ENCODE assay signal across 1 cellular context in the genomic region with DNA sequence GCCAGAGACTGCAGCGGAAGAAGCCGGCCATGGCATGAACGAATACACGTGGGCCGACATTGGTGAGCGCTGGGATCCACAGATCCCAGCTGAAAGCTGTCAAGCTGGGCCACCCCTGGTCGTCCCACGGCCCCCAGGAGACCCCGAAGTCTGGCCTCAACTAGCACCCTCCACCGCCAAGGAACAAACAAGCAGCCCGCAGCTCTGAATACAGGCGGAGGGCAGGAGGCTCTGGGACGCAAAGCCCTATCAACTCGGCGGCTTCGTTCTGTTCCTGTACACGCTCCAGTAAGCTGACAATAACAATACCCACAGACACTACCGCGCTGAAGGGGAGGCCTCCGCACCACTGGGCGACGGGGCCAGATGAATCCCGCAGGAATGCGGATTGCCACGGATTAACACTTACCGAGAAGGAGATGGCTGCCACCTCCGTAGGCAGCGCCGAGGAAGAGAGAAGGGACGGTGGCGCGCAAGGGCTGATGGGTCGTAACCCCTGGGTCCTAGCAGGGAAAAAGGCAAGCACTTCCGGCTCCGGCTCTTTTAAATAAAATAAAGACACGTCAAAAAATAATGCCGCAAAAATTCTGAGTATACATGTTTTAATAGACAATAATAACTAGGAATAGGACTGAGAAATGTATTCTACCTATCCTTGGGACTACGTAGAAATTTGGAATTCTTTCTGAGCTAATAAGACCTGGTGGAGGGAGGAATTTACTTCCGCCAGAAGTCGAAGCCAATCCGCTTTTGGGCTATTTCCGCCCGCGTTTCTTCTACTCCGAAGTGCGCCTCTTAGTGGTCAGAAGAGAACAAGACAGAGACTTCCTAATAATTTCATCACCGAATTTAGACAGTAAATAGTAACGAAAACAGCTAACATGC.
TF ChIP-seq lines count a peak whose summit lies in the region.

A gene (minus strand): TSS at position 481 of the 885 bp plus-strand sequence. CDS start 1,328 bp downstream, outside the sequence.

TF ChIP-seq in HEK293, 187 proteins besides CTCF, POLR2A, EP300 and RAD21 (continued from another document and continues in another):
- TF ChIP-seq, protein P1, sequence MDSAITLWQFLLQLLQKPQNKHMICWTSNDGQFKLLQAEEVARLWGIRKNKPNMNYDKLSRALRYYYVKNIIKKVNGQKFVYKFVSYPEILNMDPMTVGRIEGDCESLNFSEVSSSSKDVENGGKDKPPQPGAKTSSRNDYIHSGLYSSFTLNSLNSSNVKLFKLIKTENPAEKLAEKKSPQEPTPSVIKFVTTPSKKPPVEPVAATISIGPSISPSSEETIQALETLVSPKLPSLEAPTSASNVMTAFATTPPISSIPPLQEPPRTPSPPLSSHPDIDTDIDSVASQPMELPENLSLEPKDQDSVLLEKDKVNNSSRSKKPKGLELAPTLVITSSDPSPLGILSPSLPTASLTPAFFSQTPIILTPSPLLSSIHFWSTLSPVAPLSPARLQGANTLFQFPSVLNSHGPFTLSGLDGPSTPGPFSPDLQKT (IDR thresholded peaks at IDR 0.05; ENCODE audit: borderline replicate concordance, low read depth, low read length): peak; percentile 98
- TF ChIP-seq ZNF311 (tag by site-specific recombination; IDR thresholded peaks at IDR 0.05; ENCODE audit: borderline replicate concordance) (no peak), ZBTB20 (tag by site-specific recombination; IDR thresholded peaks at IDR 0.05) (peak; percentile 33; the same call in 1 of the 2 replicates), ZNF423 (tag by site-specific recombination; IDR thresholded peaks at IDR 0.05) (no peak; the same call in 1 of the 2 replicates), ZNF214 (tag by site-specific recombination; IDR thresholded peaks at IDR 0.05; ENCODE audit: borderline replicate concordance) (no peak), MEIS1 (CRISPR knock-in tag; IDR thresholded peaks at IDR 0.05; ENCODE audit: borderline replicate concordance) (no peak), YY1 (tag by site-specific recombination; IDR thresholded peaks at IDR 0.05) (peak; percentile 86), BCL11B (tag by site-specific recombination; IDR thresholded peaks at IDR 0.05; ENCODE audit: low read depth) (no peak), ZNF16 (tag by site-specific recombination; IDR thresholded peaks at IDR 0.05; ENCODE audit: low read depth) (no peak), ZNF843 (tag by site-specific recombination; IDR thresholded peaks at IDR 0.05) (0 out of 2 replicates have a peak, but pooled peaks have one; percentile 34), ZNF837 (tag by site-specific recombination; IDR thresholded peaks at IDR 0.05) (no peak), SP7 (tag by site-specific recombination; IDR thresholded peaks at IDR 0.05) (peak; percentile 46), ZNF777 (tag by site-specific recombination; IDR thresholded peaks at IDR 0.05; ENCODE audit: borderline replicate concordance) (no peak), ZNF514 (tag by site-specific recombination; IDR thresholded peaks at IDR 0.05) (no peak), GLIS1 (tag by site-specific recombination; IDR thresholded peaks at IDR 0.05) (0 out of 2 replicates have a peak, but pooled peaks have one; percentile 5), ZNF785 (tag by site-specific recombination; IDR thresholded peaks at IDR 0.05) (no peak), REPIN1 (tag by site-specific recombination; IDR thresholded peaks at IDR 0.05; ENCODE audit: low read depth) (0 out of 2 replicates have a peak, but pooled peaks have one; percentile 43), ZNF184 (tag by site-specific recombination; IDR thresholded peaks at IDR 0.05) (no peak), ZNF138 (tag by site-specific recombination; IDR thresholded peaks at IDR 0.05; ENCODE audit: borderline replicate concordance) (no peak), ZNF707 (tag by site-specific recombination; IDR thresholded peaks at IDR 0.05) (no peak), ZNF654 (tag by site-specific recombination; IDR thresholded peaks at IDR 0.05; ENCODE audit: low read depth) (peak; percentile 57), FEZF1 (tag by site-specific recombination; IDR thresholded peaks at IDR 0.05) (0 out of 2 replicates have a peak, but pooled peaks have one; percentile 15), WT1 (tag by site-specific recombination; IDR thresholded peaks at IDR 0.05) (no peak)
- TF ChIP-seq, protein P2, sequence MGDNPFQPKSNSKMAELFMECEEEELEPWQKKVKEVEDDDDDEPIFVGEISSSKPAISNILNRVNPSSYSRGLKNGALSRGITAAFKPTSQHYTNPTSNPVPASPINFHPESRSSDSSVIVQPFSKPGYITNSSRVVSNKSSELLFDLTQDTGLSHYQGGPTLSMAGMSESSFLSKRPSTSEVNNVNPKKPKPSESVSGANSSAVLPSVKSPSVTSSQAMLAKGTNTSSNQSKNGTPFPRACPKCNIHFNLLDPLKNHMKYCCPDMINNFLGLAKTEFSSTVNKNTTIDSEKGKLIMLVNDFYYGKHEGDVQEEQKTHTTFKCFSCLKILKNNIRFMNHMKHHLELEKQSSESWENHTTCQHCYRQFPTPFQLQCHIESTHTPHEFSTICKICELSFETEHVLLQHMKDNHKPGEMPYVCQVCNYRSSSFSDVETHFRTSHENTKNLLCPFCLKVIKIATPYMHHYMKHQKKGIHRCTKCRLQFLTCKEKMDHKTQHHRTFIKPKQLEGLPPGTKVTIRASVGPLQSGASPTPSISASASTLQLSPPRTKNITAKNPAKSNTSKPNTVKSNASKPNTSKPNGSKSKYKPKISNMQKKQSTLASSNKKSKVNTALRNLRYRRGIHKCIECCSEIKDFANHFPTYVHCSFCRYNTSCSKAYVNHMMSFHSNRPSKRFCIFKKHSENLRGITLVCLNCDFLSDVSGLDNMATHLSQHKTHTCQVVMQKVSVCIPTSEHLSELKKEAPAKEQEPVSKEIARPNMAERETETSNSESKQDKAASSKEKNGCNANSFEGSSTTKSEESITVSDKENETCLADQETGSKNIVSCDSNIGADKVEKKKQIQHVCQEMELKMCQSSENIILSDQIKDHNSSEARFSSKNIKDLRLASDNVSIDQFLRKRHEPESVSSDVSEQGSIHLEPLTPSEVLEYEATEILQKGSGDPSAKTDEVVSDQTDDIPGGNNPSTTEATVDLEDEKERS (tag by site-specific recombination; IDR thresholded peaks at IDR 0.05): no peak
- TF ChIP-seq, protein P3, sequence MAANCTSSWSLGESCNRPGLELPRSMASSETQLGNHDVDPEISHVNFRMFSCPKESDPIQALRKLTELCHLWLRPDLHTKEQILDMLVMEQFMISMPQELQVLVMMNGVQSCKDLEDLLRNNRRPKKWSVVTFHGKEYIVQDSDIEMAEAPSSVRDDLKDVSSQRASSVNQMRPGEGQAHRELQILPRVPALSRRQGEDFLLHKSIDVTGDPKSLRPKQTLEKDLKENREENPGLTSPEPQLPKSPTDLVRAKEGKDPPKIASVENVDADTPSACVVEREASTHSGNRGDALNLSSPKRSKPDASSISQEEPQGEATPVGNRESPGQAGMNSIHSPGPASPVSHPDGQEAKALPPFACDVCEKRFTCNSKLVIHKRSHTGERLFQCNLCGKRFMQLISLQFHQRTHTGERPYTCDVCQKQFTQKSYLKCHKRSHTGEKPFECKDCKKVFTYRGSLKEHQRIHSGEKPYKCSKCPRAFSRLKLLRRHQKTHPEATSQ (tag by site-specific recombination; IDR thresholded peaks at IDR 0.05): 0 out of 2 replicates have a peak, but pooled peaks have one; percentile 32
- TF ChIP-seq, protein P4, sequence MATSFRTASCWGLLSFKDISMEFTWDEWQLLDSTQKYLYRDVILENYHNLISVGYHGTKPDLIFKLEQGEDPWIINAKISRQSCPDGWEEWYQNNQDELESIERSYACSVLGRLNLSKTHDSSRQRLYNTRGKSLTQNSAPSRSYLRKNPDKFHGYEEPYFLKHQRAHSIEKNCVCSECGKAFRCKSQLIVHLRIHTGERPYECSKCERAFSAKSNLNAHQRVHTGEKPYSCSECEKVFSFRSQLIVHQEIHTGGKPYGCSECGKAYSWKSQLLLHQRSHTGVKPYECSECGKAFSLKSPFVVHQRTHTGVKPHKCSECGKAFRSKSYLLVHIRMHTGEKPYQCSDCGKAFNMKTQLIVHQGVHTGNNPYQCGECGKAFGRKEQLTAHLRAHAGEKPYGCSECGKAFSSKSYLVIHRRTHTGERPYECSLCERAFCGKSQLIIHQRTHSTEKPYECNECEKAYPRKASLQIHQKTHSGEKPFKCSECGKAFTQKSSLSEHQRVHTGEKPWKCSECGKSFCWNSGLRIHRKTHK (tag by site-specific recombination; IDR thresholded peaks at IDR 0.05): no peak
- TF ChIP-seq, protein P5, sequence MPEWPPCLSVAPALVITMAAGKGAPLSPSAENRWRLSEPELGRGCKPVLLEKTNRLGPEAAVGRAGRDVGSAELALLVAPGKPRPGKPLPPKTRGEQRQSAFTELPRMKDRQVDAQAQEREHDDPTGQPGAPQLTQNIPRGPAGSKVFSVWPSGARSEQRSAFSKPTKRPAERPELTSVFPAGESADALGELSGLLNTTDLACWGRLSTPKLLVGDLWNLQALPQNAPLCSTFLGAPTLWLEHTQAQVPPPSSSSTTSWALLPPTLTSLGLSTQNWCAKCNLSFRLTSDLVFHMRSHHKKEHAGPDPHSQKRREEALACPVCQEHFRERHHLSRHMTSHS (tag by site-specific recombination; IDR thresholded peaks at IDR 0.05): no peak
- TF ChIP-seq, protein P6, sequence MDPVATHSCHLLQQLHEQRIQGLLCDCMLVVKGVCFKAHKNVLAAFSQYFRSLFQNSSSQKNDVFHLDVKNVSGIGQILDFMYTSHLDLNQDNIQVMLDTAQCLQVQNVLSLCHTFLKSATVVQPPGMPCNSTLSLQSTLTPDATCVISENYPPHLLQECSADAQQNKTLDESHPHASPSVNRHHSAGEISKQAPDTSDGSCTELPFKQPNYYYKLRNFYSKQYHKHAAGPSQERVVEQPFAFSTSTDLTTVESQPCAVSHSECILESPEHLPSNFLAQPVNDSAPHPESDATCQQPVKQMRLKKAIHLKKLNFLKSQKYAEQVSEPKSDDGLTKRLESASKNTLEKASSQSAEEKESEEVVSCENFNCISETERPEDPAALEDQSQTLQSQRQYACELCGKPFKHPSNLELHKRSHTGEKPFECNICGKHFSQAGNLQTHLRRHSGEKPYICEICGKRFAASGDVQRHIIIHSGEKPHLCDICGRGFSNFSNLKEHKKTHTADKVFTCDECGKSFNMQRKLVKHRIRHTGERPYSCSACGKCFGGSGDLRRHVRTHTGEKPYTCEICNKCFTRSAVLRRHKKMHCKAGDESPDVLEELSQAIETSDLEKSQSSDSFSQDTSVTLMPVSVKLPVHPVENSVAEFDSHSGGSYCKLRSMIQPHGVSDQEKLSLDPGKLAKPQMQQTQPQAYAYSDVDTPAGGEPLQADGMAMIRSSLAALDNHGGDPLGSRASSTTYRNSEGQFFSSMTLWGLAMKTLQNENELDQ (tag by site-specific recombination; IDR thresholded peaks at IDR 0.05; ENCODE audit: low read depth): no peak
- TF ChIP-seq, protein P7, sequence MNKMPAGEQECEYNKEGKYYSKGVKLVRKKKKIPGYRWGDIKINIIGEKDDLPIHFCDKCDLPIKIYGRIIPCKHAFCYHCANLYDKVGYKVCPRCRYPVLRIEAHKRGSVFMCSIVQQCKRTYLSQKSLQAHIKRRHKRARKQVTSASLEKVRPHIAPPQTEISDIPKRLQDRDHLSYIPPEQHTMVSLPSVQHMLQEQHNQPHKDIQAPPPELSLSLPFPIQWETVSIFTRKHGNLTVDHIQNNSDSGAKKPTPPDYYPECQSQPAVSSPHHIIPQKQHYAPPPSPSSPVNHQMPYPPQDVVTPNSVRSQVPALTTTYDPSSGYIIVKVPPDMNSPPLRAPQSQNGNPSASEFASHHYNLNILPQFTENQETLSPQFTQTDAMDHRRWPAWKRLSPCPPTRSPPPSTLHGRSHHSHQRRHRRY (tag by site-specific recombination; IDR thresholded peaks at IDR 0.05): no peak
- TF ChIP-seq, protein P8, sequence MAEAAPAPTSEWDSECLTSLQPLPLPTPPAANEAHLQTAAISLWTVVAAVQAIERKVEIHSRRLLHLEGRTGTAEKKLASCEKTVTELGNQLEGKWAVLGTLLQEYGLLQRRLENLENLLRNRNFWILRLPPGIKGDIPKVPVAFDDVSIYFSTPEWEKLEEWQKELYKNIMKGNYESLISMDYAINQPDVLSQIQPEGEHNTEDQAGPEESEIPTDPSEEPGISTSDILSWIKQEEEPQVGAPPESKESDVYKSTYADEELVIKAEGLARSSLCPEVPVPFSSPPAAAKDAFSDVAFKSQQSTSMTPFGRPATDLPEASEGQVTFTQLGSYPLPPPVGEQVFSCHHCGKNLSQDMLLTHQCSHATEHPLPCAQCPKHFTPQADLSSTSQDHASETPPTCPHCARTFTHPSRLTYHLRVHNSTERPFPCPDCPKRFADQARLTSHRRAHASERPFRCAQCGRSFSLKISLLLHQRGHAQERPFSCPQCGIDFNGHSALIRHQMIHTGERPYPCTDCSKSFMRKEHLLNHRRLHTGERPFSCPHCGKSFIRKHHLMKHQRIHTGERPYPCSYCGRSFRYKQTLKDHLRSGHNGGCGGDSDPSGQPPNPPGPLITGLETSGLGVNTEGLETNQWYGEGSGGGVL (tag by site-specific recombination; IDR thresholded peaks at IDR 0.05): no peak
- TF ChIP-seq, protein P9, sequence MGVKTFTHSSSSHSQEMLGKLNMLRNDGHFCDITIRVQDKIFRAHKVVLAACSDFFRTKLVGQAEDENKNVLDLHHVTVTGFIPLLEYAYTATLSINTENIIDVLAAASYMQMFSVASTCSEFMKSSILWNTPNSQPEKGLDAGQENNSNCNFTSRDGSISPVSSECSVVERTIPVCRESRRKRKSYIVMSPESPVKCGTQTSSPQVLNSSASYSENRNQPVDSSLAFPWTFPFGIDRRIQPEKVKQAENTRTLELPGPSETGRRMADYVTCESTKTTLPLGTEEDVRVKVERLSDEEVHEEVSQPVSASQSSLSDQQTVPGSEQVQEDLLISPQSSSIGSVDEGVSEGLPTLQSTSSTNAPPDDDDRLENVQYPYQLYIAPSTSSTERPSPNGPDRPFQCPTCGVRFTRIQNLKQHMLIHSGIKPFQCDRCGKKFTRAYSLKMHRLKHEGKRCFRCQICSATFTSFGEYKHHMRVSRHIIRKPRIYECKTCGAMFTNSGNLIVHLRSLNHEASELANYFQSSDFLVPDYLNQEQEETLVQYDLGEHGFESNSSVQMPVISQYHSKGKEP (tag by site-specific recombination; IDR thresholded peaks at IDR 0.05): peak; percentile 37; the same call in 1 of the 2 replicates
- TF ChIP-seq, protein P10, sequence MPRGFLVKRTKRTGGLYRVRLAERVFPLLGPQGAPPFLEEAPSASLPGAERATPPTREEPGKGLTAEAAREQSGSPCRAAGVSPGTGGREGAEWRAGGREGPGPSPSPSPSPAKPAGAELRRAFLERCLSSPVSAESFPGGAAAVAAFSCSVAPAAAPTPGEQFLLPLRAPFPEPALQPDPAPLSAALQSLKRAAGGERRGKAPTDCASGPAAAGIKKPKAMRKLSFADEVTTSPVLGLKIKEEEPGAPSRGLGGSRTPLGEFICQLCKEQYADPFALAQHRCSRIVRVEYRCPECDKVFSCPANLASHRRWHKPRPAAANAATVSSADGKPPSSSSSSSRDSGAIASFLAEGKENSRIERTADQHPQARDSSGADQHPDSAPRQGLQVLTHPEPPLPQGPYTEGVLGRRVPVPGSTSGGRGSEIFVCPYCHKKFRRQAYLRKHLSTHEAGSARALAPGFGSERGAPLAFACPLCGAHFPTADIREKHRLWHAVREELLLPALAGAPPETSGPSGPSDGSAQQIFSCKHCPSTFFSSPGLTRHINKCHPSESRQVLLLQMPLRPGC (tag by site-specific recombination; IDR thresholded peaks at IDR 0.05): peak; percentile 48; the same call in 1 of the 2 replicates
- TF ChIP-seq, protein P11, sequence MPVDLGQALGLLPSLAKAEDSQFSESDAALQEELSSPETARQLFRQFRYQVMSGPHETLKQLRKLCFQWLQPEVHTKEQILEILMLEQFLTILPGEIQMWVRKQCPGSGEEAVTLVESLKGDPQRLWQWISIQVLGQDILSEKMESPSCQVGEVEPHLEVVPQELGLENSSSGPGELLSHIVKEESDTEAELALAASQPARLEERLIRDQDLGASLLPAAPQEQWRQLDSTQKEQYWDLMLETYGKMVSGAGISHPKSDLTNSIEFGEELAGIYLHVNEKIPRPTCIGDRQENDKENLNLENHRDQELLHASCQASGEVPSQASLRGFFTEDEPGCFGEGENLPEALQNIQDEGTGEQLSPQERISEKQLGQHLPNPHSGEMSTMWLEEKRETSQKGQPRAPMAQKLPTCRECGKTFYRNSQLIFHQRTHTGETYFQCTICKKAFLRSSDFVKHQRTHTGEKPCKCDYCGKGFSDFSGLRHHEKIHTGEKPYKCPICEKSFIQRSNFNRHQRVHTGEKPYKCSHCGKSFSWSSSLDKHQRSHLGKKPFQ (tag by site-specific recombination; IDR thresholded peaks at IDR 0.05): no peak
